Comparison of ENCODE assay signal across 1 cellular context in the genomic region with DNA sequence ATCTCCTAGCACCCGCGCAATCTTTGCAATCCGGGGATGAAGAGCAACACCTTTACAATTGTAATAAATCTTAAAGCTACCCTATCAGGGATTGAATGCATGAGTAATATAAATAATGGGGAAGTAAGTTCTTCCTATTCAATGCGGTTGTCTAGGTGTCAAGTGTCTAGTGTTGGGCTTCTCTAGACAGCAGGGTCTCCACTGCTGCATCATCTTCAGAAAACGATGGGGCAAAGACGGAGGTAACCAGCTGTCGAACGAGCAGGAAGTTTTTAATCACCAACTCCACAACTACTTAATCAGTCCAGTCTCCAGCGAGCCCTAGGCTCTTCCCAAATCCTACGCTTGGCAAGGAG.
TF ChIP-seq lines count a peak whose summit lies in the region.

No MANE protein-coding gene starts in this region.

TF ChIP-seq in GM23338, 12 proteins besides CTCF, POLR2A, EP300 and RAD21 (continued from another document):
- TF ChIP-seq ZNF462 (CRISPR knock-in tag; IDR thresholded peaks at IDR 0.05) (no peak), EZH2 (IDR thresholded peaks at IDR 0.05; ENCODE audit: low read depth, unreplicated experiment) (no peak)
- TF ChIP-seq, protein P1, sequence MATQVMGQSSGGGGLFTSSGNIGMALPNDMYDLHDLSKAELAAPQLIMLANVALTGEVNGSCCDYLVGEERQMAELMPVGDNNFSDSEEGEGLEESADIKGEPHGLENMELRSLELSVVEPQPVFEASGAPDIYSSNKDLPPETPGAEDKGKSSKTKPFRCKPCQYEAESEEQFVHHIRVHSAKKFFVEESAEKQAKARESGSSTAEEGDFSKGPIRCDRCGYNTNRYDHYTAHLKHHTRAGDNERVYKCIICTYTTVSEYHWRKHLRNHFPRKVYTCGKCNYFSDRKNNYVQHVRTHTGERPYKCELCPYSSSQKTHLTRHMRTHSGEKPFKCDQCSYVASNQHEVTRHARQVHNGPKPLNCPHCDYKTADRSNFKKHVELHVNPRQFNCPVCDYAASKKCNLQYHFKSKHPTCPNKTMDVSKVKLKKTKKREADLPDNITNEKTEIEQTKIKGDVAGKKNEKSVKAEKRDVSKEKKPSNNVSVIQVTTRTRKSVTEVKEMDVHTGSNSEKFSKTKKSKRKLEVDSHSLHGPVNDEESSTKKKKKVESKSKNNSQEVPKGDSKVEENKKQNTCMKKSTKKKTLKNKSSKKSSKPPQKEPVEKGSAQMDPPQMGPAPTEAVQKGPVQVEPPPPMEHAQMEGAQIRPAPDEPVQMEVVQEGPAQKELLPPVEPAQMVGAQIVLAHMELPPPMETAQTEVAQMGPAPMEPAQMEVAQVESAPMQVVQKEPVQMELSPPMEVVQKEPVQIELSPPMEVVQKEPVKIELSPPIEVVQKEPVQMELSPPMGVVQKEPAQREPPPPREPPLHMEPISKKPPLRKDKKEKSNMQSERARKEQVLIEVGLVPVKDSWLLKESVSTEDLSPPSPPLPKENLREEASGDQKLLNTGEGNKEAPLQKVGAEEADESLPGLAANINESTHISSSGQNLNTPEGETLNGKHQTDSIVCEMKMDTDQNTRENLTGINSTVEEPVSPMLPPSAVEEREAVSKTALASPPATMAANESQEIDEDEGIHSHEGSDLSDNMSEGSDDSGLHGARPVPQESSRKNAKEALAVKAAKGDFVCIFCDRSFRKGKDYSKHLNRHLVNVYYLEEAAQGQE (IDR thresholded peaks at IDR 0.05; ENCODE audit: unreplicated experiment), result no peak
